ENCODE assay signal across 16 cellular contexts in the genomic region with DNA sequence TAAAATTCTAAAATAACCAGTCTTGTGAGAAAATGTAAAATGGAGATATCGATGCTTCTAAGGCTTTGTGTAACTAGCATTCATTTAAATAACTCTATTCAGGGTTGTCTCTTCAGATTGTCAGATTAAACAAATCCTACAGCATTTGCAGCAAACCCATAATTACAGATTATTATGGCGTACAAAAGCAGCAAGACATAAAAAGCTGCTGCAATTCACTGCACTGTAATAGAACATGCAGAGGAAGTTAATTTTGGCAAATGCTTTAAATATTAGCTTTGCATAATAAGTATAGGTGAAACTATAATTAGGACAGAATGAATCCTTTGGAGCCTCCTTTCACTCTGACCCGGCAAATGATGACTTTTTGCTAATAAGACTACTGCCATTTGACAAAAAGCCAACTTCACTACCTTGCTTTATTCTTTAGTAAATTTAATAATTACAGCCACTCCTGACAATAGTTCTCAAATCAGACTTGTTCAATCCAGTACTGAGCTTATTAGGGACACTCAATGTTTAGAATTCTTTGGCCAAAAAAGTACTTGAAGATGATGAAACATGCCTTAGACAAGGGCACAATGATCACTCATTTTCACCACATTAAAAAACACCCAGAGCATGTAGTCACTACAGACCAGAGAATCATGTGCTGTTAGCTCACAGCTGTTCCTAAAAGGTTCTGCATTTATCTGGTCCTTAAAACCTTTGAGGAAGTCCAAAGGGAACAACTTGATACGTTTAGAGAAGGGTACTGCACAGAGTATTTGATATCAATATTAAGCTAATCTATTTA.
DNase-seq lines count a peak whose midpoint lies in the region; ATAC-seq and TF ChIP-seq lines count a peak whose summit lies in the region.
"Had no signal": no experiment of that assay in that cellular context is flagged by ENCODE, and none has a peak within 500 bp of the region (broad histone marks: within the 10 kb centered on the region; RNA-seq: fewer than 3 reads in every experiment).

No MANE protein-coding gene starts in this region.

- intact Hi-C loops in left colon (cut with DNase I, micrococcal nuclease), result no loop called here

- ATAC-seq in GM21737 (IDR thresholded peaks at IDR 0.05; ENCODE audit: unreplicated experiment) (no peak), HG03025 (IDR thresholded peaks at IDR 0.05; ENCODE audit: low FRiP score, unreplicated experiment) (no peak), left colon (no peak)
- ATAC-seq: GM12878, PC-3, T-cell had no signal

- TF ChIP-seq CTCF in cardiac fibroblast (IDR thresholded peaks at IDR 0.05; ENCODE audit: low read depth, low read length), result no peak

- DNase-seq in NCI-H2029 (lab: John Stamatoyannopoulos, UW) (peak; percentile 49), NCI-H2029 treated with DMSO at 0.1 percent for 48 hours (lab: John Stamatoyannopoulos, UW) (no peak), NCI-H146 treated with DMSO at 0.1 percent for 48 hours (lab: John Stamatoyannopoulos, UW; ENCODE audit: unreplicated experiment) (peak; percentile 82), cardiac fibroblast (ENCODE audit: low read depth in 2 of 2) (peak; percentile 32 to 48), stromal cell of bone marrow (ENCODE audit: low read depth) (peak; percentile 14), left colon (no peak)
- DNase-seq: 8988T; DMS153; NCI-H1694 treated with DMSO at 0.1 percent for 48 hours; PC-3; stimulated activated CD4-positive, alpha-beta T cell treated with anti-CD3 and anti-CD28 coated beads, Interleukin-12 subunit alpha, Interleukin-12 subunit beta, amount 100 ng/mL, for 4 hours; T-cell; tibial artery had no signal

- no peak overlapping the region for H3K4me3 ChIP-seq in cardiac fibroblast (replicated peaks in 1 of 2; ENCODE audit: low read depth in 2 of 2, low read length in 2 of 2)
- H3K4me3 ChIP-seq: GM12878, tibial artery had no signal

Comparison
In these comparisons a context has a peak if more than half of its experiments do, and no peak if none do; other contexts are left out.
1. DNase-seq: peak in NCI-H2029 (single experiment), NCI-H146 treated with DMSO at 0.1 percent for 48 hours (single experiment), cardiac fibroblast (2 of 2) and stromal cell of bone marrow (single experiment); none in NCI-H2029 treated with DMSO at 0.1 percent for 48 hours (single experiment) and left colon (0 of 2).